In the genomic region with DNA sequence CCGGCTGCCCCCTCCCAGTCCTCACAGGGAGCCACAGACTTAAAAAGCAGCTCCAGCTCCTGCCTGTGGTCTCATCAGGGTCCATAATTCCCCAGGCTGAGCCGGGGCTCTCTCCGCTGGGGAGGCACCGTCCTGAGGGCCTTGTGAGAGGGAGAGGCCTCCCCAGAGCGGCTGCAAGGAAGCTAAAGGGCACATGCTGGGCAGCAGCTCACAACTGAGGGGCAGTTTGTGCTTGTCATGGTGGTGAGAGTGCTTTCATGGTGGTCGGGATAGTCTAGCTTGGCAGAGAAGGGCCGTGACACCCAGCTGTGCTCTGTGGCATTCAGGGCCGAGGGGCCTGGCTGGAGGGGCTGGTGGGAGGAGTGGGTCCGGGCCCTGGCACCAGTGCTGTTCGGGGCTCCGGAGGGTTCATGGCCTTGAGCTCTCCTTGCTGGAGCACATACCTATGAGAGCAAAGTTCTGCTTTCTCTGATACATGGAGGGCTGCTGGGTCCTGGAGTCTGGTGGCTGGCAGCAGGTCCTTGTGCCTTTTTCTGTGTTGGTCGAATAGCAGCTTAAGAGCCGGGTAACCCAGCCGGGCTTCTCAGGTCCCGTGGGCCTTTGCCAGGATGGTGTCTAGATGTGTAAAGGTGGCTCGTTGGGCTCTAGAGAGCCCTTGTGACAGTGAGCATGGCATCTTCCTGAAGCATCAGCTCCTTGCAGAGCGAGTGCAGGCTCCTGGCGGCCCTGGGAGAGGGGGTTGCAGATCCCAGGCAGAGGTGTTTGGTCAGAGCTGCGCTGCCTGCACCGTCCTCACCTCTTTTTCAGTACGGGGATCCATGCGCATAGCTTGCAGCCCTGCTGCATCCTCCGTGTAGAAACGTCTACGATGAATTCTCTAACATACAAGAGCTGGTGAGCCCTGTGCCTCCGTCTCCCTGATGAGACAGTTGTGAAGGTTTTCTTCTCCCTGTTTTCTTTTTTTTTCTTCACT, we compare ENCODE assay signal across 1 cellular context.
TF ChIP-seq lines count a peak whose summit lies in the region.

No MANE protein-coding gene starts in this region.

TF ChIP-seq in HepG2, 621 proteins besides CTCF, POLR2A, EP300 and RAD21 (continued from another document and continues in another):
- TF ChIP-seq, protein P1, sequence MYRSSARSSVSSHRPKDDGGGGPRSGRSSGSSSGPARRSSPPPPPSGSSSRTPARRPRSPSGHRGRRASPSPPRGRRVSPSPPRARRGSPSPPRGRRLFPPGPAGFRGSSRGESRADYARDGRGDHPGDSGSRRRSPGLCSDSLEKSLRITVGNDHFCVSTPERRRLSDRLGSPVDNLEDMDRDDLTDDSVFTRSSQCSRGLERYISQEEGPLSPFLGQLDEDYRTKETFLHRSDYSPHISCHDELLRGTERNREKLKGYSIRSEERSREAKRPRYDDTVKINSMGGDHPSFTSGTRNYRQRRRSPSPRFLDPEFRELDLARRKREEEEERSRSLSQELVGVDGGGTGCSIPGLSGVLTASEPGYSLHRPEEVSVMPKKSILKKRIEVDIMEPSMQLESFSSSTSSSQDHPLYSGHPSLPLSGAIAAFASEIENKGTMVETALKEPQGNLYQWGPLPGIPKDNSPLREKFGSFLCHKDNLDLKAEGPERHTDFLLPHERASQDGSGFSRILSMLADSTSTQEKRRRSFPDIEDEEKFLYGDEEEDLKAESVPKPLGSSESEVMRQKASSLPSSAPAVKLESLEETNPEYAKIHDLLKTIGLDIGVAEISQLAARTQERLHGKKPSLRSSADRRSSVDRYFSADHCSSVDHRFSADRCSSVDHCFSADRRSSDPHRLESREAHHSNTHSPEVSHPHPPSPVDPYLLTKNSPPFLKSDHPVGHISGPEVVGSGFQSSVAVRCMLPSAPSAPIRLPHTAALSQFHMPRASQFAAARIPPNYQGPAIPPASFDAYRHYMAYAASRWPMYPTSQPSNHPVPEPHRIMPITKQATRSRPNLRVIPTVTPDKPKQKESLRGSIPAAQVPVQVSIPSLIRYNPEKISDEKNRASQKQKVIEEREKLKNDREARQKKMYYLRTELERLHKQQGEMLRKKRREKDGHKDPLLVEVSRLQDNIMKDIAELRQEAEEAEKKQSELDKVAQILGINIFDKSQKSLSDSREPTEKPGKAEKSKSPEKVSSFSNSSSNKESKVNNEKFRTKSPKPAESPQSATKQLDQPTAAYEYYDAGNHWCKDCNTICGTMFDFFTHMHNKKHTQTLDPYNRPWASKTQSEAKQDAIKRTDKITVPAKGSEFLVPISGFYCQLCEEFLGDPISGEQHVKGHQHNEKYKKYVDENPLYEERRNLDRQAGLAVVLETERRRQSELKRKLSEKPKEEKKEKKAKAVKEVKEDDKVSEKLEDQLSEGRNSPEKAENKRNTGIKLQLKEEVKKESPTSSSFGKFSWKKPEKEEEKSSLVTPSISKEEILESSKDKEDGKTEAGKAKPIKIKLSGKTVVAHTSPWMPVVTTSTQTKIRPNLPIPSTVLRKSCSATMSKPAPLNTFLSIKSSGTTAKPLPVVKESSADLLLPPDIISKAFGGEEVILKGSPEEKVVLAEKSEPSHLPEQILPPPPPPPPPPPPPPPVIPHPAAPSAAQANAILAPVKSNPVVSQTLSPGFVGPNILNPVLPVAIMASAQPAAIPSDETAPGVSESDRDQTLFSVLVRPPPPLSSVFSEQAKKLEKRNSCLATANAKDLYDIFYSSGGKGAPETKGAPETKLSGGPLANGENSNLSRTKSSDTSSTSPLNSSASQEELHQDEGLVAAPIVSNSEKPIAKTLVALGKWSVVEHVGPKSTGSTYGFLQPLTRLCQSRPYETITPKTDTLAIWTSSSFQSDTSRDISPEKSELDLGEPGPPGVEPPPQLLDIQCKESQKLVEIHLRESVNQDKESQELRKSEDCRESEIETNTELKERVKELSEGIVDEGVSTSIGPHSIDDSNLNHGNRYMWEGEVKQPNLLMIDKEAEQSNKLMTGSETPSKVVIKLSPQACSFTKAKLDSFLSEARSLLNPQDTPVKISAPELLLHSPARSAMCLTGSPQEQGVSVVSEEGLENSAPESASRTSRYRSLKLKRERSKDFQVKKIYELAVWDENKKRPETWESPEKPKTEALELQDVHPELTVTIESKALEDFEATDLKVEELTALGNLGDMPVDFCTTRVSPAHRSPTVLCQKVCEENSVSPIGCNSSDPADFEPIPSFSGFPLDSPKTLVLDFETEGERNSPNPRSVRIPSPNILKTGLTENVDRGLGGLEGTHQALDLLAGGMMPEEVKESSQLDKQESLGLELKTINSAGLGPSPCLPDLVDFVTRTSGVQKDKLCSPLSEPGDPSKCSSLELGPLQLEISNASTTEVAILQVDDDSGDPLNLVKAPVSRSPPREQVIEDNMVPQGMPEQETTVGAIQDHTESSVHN (CRISPR knock-in tag; IDR thresholded peaks at IDR 0.05): no peak
- TF ChIP-seq JDP2 (CRISPR knock-in tag; IDR thresholded peaks at IDR 0.05; ENCODE audit: borderline replicate concordance) (no peak), SAP130 (CRISPR knock-in tag; IDR thresholded peaks at IDR 0.05; ENCODE audit: low read depth) (peak; percentile 38), ZZZ3 (CRISPR knock-in tag; IDR thresholded peaks at IDR 0.05; ENCODE audit: borderline replicate concordance) (no peak), PAWR (CRISPR knock-in tag; IDR thresholded peaks at IDR 0.05; ENCODE audit: borderline replicate concordance) (no peak), MTA1 (CRISPR knock-in tag; IDR thresholded peaks at IDR 0.05; ENCODE audit: borderline replicate concordance) (peak; percentile 59; the same call in 1 of the 2 replicates), ARID2 (CRISPR knock-in tag; IDR thresholded peaks at IDR 0.05; ENCODE audit: borderline replicate concordance) (no peak), RBM22 (optimal IDR thresholded peaks at IDR 0.05; ENCODE audit: low read length) (peak; percentile 69), TBX2 (CRISPR knock-in tag; IDR thresholded peaks at IDR 0.05; ENCODE audit: borderline replicate concordance) (0 out of 2 replicates have a peak, but pooled peaks have one; percentile 7), NFE2 (CRISPR knock-in tag; IDR thresholded peaks at IDR 0.05) (no peak), SRSF1 (optimal IDR thresholded peaks at IDR 0.05; ENCODE audit: low read depth, low read length) (no peak), ZNF30 (CRISPR knock-in tag; IDR thresholded peaks at IDR 0.05) (no peak), NCOA1 (CRISPR knock-in tag; IDR thresholded peaks at IDR 0.05) (no peak), KLF15 (CRISPR knock-in tag; IDR thresholded peaks at IDR 0.05; ENCODE audit: borderline replicate concordance) (no peak), KLF13 (CRISPR knock-in tag; IDR thresholded peaks at IDR 0.05) (no peak), ASH2L (IDR thresholded peaks at IDR 0.05; ENCODE audit: insufficient read length, low read depth, low read length) (no peak), ZNF34 (CRISPR knock-in tag; IDR thresholded peaks at IDR 0.05; ENCODE audit: borderline replicate concordance) (no peak), GABPB1 (CRISPR knock-in tag; IDR thresholded peaks at IDR 0.05) (no peak), MXI1 (IDR thresholded peaks at IDR 0.05; ENCODE audit: borderline replicate concordance, low read depth, low read length) (no peak; the same call in 2 of the 3 replicates), SNAI1 (CRISPR knock-in tag; IDR thresholded peaks at IDR 0.05; ENCODE audit: borderline replicate concordance) (no peak), PRPF4 (IDR thresholded peaks at IDR 0.05; ENCODE audit: low read depth, low read length, poor library complexity, severe bottlenecking) (no peak), AKAP8 (CRISPR knock-in tag; IDR thresholded peaks at IDR 0.05) (peak; percentile 41; the same call in 1 of the 2 replicates), ATRX (CRISPR knock-in tag; IDR thresholded peaks at IDR 0.05; ENCODE audit: borderline replicate concordance) (no peak), NFKB2 (CRISPR knock-in tag; IDR thresholded peaks at IDR 0.05; ENCODE audit: borderline replicate concordance) (no peak), ZNF891 (CRISPR knock-in tag; IDR thresholded peaks at IDR 0.05) (no peak), ZNF629 (CRISPR knock-in tag; conservative IDR thresholded peaks at IDR 0.05) (0 out of 2 replicates have a peak, but pooled peaks have one; percentile 14), ZNF274 (CRISPR knock-in tag; IDR thresholded peaks at IDR 0.05) (0 out of 2 replicates have a peak, but pooled peaks have one; percentile 44), IRF2 (CRISPR knock-in tag; IDR thresholded peaks at IDR 0.05) (no peak), ZNF12 (CRISPR knock-in tag; IDR thresholded peaks at IDR 0.05) (no peak), ZNF207 (IDR thresholded peaks at IDR 0.05; ENCODE audit: borderline replicate concordance) (no peak), FOXC1 (CRISPR knock-in tag; IDR thresholded peaks at IDR 0.05; ENCODE audit: borderline replicate concordance) (no peak), ARNT2 (CRISPR knock-in tag; IDR thresholded peaks at IDR 0.05; ENCODE audit: low read depth) (no peak)
- TF ChIP-seq, protein P2, sequence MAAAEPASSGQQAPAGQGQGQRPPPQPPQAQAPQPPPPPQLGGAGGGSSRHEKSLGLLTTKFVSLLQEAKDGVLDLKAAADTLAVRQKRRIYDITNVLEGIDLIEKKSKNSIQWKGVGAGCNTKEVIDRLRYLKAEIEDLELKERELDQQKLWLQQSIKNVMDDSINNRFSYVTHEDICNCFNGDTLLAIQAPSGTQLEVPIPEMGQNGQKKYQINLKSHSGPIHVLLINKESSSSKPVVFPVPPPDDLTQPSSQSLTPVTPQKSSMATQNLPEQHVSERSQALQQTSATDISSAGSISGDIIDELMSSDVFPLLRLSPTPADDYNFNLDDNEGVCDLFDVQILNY (CRISPR knock-in tag; conservative IDR thresholded peaks at IDR 0.05): no peak
- TF ChIP-seq, protein P3, sequence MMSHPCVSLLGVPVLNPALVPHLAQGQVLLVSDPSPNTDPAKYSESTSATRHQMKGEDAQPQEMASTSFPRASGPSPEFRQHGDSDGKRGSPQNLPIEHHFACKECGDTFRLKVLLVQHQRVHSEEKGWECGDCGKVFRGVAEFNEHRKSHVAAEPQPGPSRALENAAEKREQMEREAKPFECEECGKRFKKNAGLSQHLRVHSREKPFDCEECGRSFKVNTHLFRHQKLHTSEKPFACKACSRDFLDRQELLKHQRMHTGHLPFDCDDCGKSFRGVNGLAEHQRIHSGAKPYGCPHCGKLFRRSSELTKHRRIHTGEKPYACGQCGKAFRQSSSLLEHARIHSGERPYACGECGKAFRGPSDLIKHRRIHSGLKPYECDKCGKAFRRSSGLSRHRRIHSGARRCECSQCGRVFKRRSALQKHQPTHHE (CRISPR knock-in tag; IDR thresholded peaks at IDR 0.05; ENCODE audit: borderline replicate concordance): no peak
- TF ChIP-seq, protein P4, sequence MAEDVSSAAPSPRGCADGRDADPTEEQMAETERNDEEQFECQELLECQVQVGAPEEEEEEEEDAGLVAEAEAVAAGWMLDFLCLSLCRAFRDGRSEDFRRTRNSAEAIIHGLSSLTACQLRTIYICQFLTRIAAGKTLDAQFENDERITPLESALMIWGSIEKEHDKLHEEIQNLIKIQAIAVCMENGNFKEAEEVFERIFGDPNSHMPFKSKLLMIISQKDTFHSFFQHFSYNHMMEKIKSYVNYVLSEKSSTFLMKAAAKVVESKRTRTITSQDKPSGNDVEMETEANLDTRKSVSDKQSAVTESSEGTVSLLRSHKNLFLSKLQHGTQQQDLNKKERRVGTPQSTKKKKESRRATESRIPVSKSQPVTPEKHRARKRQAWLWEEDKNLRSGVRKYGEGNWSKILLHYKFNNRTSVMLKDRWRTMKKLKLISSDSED (CRISPR knock-in tag; IDR thresholded peaks at IDR 0.05): no peak
- TF ChIP-seq, protein P5, sequence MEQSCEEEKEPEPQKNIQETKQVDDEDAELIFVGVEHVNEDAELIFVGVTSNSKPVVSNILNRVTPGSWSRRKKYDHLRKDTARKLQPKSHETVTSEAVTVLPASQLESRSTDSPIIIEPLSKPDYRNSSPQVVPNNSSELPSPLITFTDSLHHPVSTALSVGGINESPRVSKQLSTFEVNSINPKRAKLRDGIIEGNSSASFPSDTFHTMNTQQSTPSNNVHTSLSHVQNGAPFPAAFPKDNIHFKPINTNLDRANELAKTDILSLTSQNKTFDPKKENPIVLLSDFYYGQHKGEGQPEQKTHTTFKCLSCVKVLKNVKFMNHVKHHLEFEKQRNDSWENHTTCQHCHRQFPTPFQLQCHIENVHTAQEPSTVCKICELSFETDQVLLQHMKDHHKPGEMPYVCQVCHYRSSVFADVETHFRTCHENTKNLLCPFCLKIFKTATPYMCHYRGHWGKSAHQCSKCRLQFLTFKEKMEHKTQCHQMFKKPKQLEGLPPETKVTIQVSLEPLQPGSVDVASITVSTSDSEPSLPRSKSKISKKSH (CRISPR knock-in tag; IDR thresholded peaks at IDR 0.05; ENCODE audit: borderline replicate concordance): no peak
- TF ChIP-seq, protein P6, sequence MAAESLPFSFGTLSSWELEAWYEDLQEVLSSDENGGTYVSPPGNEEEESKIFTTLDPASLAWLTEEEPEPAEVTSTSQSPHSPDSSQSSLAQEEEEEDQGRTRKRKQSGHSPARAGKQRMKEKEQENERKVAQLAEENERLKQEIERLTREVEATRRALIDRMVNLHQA (CRISPR knock-in tag; IDR thresholded peaks at IDR 0.05): no peak
- TF ChIP-seq, protein P7, sequence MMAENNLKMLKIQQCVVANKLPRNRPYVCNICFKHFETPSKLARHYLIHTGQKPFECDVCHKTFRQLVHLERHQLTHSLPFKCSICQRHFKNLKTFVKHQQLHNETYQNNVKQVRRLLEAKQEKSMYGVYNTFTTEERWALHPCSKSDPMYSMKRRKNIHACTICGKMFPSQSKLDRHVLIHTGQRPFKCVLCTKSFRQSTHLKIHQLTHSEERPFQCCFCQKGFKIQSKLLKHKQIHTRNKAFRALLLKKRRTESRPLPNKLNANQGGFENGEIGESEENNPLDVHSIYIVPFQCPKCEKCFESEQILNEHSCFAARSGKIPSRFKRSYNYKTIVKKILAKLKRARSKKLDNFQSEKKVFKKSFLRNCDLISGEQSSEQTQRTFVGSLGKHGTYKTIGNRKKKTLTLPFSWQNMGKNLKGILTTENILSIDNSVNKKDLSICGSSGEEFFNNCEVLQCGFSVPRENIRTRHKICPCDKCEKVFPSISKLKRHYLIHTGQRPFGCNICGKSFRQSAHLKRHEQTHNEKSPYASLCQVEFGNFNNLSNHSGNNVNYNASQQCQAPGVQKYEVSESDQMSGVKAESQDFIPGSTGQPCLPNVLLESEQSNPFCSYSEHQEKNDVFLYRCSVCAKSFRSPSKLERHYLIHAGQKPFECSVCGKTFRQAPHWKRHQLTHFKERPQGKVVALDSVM (CRISPR knock-in tag; IDR thresholded peaks at IDR 0.05): no peak
